ENCODE assay signal across 1 cellular context in genomic region chr9:130728721-130729120, GRCh38.
TF ChIP-seq lines count a peak whose summit lies in the region.

No MANE protein-coding gene starts in this region.

TF ChIP-seq in GM23338, 12 proteins besides CTCF, POLR2A, EP300 and RAD21 (continued from another document):
- no peak for TF ChIP-seq REST (IDR thresholded peaks at IDR 0.05; ENCODE audit: unreplicated experiment)
